8 cellular contexts compared by ENCODE assay signal in genomic region chr6:52995079-52995912, GRCh38.
A peak's percentile ranks its signal among the peaks of the same experiment; 100 is the strongest.
DNase-seq lines count a peak whose midpoint lies in the region; ATAC-seq and TF ChIP-seq lines count a peak whose summit lies in the region.

GSTA4 (minus strand) TSS chr6:52995284; CDS start chr6:52994243, 1,041 bp downstream.

- ATAC-seq in GM19025 (IDR thresholded peaks at IDR 0.05; ENCODE audit: low read depth, unreplicated experiment) (peak; percentile 97), HG03342 (IDR thresholded peaks at IDR 0.05; ENCODE audit: unreplicated experiment) (peak; percentile 95)
- ATAC-seq in activated CD4-positive, CD25-positive, alpha-beta regulatory T cell treated with anti-CD3 and anti-CD28 coated beads, Interleukin-2, amount 50 U/mL, for 24 hours, result peak; percentile 93 to 94

- peak within 1 kb of the TSS; percentile 63 for H3K4me3 ChIP-seq in AG09309 (ENCODE audit: control insufficient read depth, low read depth, low read length)

- peak; percentile 88 for TF ChIP-seq CTCF in AG09309 (IDR thresholded peaks at IDR 0.05; ENCODE audit: control insufficient read depth, insufficient read depth, low read depth, low read length, missing control alignments)

- DNase-seq in AG09309 (ENCODE audit: low read depth) (peak; percentile 95), NCI-H345 treated with DMSO at 0.1 percent for 48 hours (lab: John Stamatoyannopoulos, UW; ENCODE audit: unreplicated experiment) (peak; percentile 92), cerebellar nuclear complex (lab: John Stamatoyannopoulos, UW) (peak; percentile 85 to 94), islet precursor cell (peak; percentile 100)
- peak; percentile 82 to 92 (median 84) for DNase-seq in stimulated activated CD4-positive, alpha-beta T cell treated with anti-CD3 and anti-CD28 coated beads, Interleukin-12 subunit alpha, Interleukin-12 subunit beta, amount 100 ng/mL, for 48 hours (ENCODE audit: low read depth in 2 of 3, low spot score in 1 of 3)

Comparison
In these comparisons a context has a peak if more than half of its experiments do, and no peak if none do; other contexts are left out.
1. Peak in every context shown above with its lines: DNase-seq, ATAC-seq and H3K4me3 ChIP-seq.